Comparison of ENCODE assay signal across 8 cellular contexts in genomic region chr11:123740787-123741158, GRCh38.
DNase-seq lines count a peak whose midpoint lies in the region; ATAC-seq and TF ChIP-seq lines count a peak whose summit lies in the region.

No MANE protein-coding gene starts in this region.

- ATAC-seq in GM19452 (IDR thresholded peaks at IDR 0.05; ENCODE audit: unreplicated experiment) (peak; percentile 0), GM19463 (IDR thresholded peaks at IDR 0.05; ENCODE audit: unreplicated experiment) (no peak)

- peaks cover 12% of the 10 kb centered on the region for H3K9me3 ChIP-seq in neuron (ENCODE audit: low read length)

- peak overlapping the region; percentile 98 for H2AFZ ChIP-seq in neuron (ENCODE audit: low read depth, low read length)

- peaks cover 35% of the 10 kb centered on the region for H3K36me3 ChIP-seq in neuron (ENCODE audit: insufficient read depth, low read length)

- H3K4me3 ChIP-seq in AG09309 (ENCODE audit: control insufficient read depth, low read depth, low read length) (peak overlapping the region; percentile 92), epithelial cell of esophagus (ENCODE audit: low read length) (peak overlapping the region; percentile 91), neuron (ENCODE audit: low read length) (peak overlapping the region; percentile 75)

- peaks cover 22% of the 10 kb centered on the region for H3K4me1 ChIP-seq in neuron (ENCODE audit: insufficient read depth, low read length)

- no peaks in the 10 kb centered on the region for H3K27me3 ChIP-seq in neuron (ENCODE audit: insufficient read depth, low read length)

- TF ChIP-seq CTCF in AG09309 (IDR thresholded peaks at IDR 0.05; ENCODE audit: control insufficient read depth, insufficient read depth, low read depth, low read length, missing control alignments): no peak
- TF ChIP-seq CTCF in epithelial cell of esophagus (IDR thresholded peaks at IDR 0.05; ENCODE audit: insufficient read depth, low read depth, low read length, missing control alignments): no peak

- no peak for DNase-seq in AG09309 (ENCODE audit: low read depth)
- peak; percentile 56 for DNase-seq in OCI-M1 (lab: John Stamatoyannopoulos, UW)
- DNase-seq in epithelial cell of esophagus (ENCODE audit: low read depth): peak; percentile 4
- DNase-seq in NCI-H128 (lab: John Stamatoyannopoulos, UW; ENCODE audit: unreplicated experiment): no peak
- no peak for DNase-seq in activated effector memory CD4-positive, alpha-beta T cell treated with Interleukin-2 at 50 U/mL for 16 hours

Comparison
In these comparisons a context has a peak if more than half of its experiments do, and no peak if none do; other contexts are left out.
1. DNase-seq: peak in OCI-M1 (single experiment) and epithelial cell of esophagus (single experiment); none in AG09309 (single experiment), NCI-H128 (single experiment) and activated effector memory CD4-positive, alpha-beta T cell treated with Interleukin-2 at 50 U/mL for 16 hours (single experiment).
2. Peak in every context shown above with its lines, with median percentiles within 50 percentile points of each other: H3K4me3 ChIP-seq.